Comparison of ENCODE assay signal across 19 cellular contexts in genomic region chr3:124838963-124839362, GRCh38. TPM values are rescaled to one million over a fixed set of nuclear protein-coding genes. Genes with fewer than 3 reads are reported as not detected.
DNase-seq lines count a peak whose midpoint lies in the region; ATAC-seq and TF ChIP-seq lines count a peak whose summit lies in the region.
"Had no signal": no experiment of that assay in that cellular context is flagged by ENCODE, and none has a peak within 500 bp of the region (broad histone marks: within the 10 kb centered on the region; RNA-seq: fewer than 3 reads in every experiment).

No MANE protein-coding gene starts in this region.

- H3K36me3 ChIP-seq in breast epithelium, result no peaks in the 10 kb centered on the region
- peaks cover 27% of the 10 kb centered on the region for H3K36me3 ChIP-seq in brain microvascular endothelial cell (replicated peaks)
- peaks cover 0 to 12% (median 6%) of the 10 kb centered on the region in 4 donors for H3K36me3 ChIP-seq in liver (ENCODE audit: control insufficient read depth in 4 of 4, insufficient read depth in 3 of 4, low read depth in 1 of 4, low read length in 3 of 4)
- H3K36me3 ChIP-seq in tibial artery, result peaks cover 13 to 33% (median 21%) of the 10 kb centered on the region in 3 donors
- H3K36me3 ChIP-seq: BLaER1, uterus had no signal

- in situ Hi-C loops in brain microvascular endothelial cell (cut with HindIII; ENCODE audit: low pct_ligation_motif_present, low sequenced_read_pairs), result no loop called here

- 41% methylated on average over 3 of the region's 3 CpGs for WGBS in liver

- no peak overlapping the region for H3K27ac Mint-ChIP-seq in MCF 10A (ENCODE audit: low read depth, unreplicated experiment)
- H3K27ac Mint-ChIP-seq: T-helper 1 cell treated with Interleukin-12 subunit alpha and Interleukin-12 subunit beta and Interleukin-4 antibody, amounts not matched to agents 30 μg/mL and 1 μg/mL, for 36 hours had no signal

- peak overlapping the region in 1 of 2 donors; percentile 45 for H3K9ac ChIP-seq in liver (ENCODE audit: low read depth in 1 of 2, low read length in 2 of 2)
- H3K9ac ChIP-seq: BLaER1 had no signal

- peaks cover 21% of the 10 kb centered on the region for H3K36me3 Mint-ChIP-seq in MCF 10A (ENCODE audit: insufficient read depth, unreplicated experiment)

- H3K27me3 Mint-ChIP-seq in MCF 10A (ENCODE audit: insufficient read depth, unreplicated experiment), result no peaks in the 10 kb centered on the region

- ATAC-seq in HG03095 (IDR thresholded peaks at IDR 0.05; ENCODE audit: unreplicated experiment) (no peak), HG03520 (IDR thresholded peaks at IDR 0.05; ENCODE audit: unreplicated experiment) (no peak)

- intact Hi-C loops in breast epithelium (cut with DNase I; ENCODE audit: low total_unique reads) (no loop called here), MCF 10A (cut with micrococcal nuclease) (loop anchor here (5.0 kb wide), 1 partner anchor 38 kb away; no protein-coding TSS in a partner anchor), tibial artery (cut with DNase I; ENCODE audit: low total_unique reads) (loop anchor here (10.0 kb wide), 1 partner anchor 46 kb away; the partner anchor contains the start of gene ITGB5)

- BruUV-seq in MCF 10A (replicated peaks; lab: Mats Ljungman, UMichigan), result no TSS peak

- no peak for TF ChIP-seq CTCF in breast epithelium (IDR thresholded peaks at IDR 0.05)
- no peak for TF ChIP-seq CTCF in MCF 10A (IDR thresholded peaks at IDR 0.05; ENCODE audit: unreplicated experiment)
- no peak for TF ChIP-seq CTCF in brain microvascular endothelial cell (IDR thresholded peaks at IDR 0.05; ENCODE audit: low read depth, low read length, missing control alignments)
- no peak for TF ChIP-seq CTCF in liver (IDR thresholded peaks at IDR 0.05; ENCODE audit: low read depth, low read length, missing input control)
- TF ChIP-seq CTCF in tibial artery (IDR thresholded peaks at IDR 0.05), result no peak

- POLR2A ChIA-PET in MCF 10A (lab: Yijun Ruan, JAX), result no interaction called here

- no peaks in the 10 kb centered on the region for H3K9me3 Mint-ChIP-seq in MCF 10A (ENCODE audit: unreplicated experiment)
- H3K9me3 Mint-ChIP-seq: T-helper 1 cell treated with Interleukin-12 subunit alpha and Interleukin-12 subunit beta and Interleukin-4 antibody, amounts not matched to agents 30 μg/mL and 1 μg/mL, for 36 hours had no signal

- H3K4me1 ChIP-seq in breast epithelium (peaks cover 11 to 25% of the 10 kb centered on the region in 2 donors), liver (ENCODE audit: control insufficient read depth in 4 of 4, insufficient read depth in 4 of 4, low read length in 3 of 4) (peaks cover 7 to 55% (median 35%) of the 10 kb centered on the region in 4 donors), tibial artery (peaks cover 0 to 92% (median 61%) of the 10 kb centered on the region in 4 donors)

- H3K4me3 Mint-ChIP-seq in MCF 10A (ENCODE audit: unreplicated experiment), result no peak overlapping the region
- H3K4me3 Mint-ChIP-seq: T-helper 1 cell treated with Interleukin-12 subunit alpha and Interleukin-12 subunit beta and Interleukin-4 antibody, amounts not matched to agents 30 μg/mL and 1 μg/mL, for 36 hours had no signal

- no peak overlapping the region for H3K4me3 ChIP-seq in breast epithelium
- no peak overlapping the region for H3K4me3 ChIP-seq in brain microvascular endothelial cell (ENCODE audit: low read depth, low read length)
- no peak overlapping the region for H3K4me3 ChIP-seq in liver (ENCODE audit: low read depth in 1 of 3, low read length in 3 of 3)
- no peak overlapping the region for H3K4me3 ChIP-seq in tibial artery
- H3K4me3 ChIP-seq: BLaER1, SJCRH30, uterus had no signal

- H3K27me3 ChIP-seq in breast epithelium (no peaks in the 10 kb centered on the region), brain microvascular endothelial cell (replicated peaks) (no peaks in the 10 kb centered on the region), liver (ENCODE audit: control insufficient read depth in 4 of 4, insufficient read depth in 4 of 4, low read length in 3 of 4) (no peaks in the 10 kb centered on the region), tibial artery (no peaks in the 10 kb centered on the region)
- H3K27me3 ChIP-seq: SJCRH30, uterus had no signal

- H3K9me3 ChIP-seq in breast epithelium (no peaks in the 10 kb centered on the region), liver (ENCODE audit: control insufficient read depth in 4 of 4, low read length in 3 of 4) (no peaks in the 10 kb centered on the region), tibial artery (no peaks in the 10 kb centered on the region)
- H3K9me3 ChIP-seq: BLaER1, SJCRH30, uterus had no signal

- no peak for DNase-seq in breast epithelium (ENCODE audit: low spot score in 2 of 2)
- DNase-seq in MCF 10A (ENCODE audit: unreplicated experiment), result no peak
- DNase-seq in brain microvascular endothelial cell, result no peak
- DNase-seq in tibial artery, result no peak
- no peak for DNase-seq in NCI-H1092 treated with DMSO at 0.1 percent for 48 hours (lab: John Stamatoyannopoulos, UW)
- DNase-seq: activated CD4-positive, alpha-beta T cell treated with anti-CD3 and anti-CD28 coated beads, Interleukin-2, amount 50 U/mL, for 48 hours; activated effector memory CD4-positive, alpha-beta T cell treated with anti-CD3 and anti-CD28 coated beads, Interleukin-2, amount 50 U/mL, for 16 hours; central memory CD4-positive, alpha-beta T cell; effector CD4-positive, alpha-beta T cell; NCI-H1436; NCI-H748 treated with DMSO at 0.1 percent for 48 hours; SJCRH30; stimulated activated CD4-positive, alpha-beta T cell treated with anti-CD3 and anti-CD28 coated beads, Interleukin-12 subunit alpha, Interleukin-12 subunit beta, amount 100 ng/mL, for 4 hours; uterus had no signal

- CTCF ChIA-PET in MCF 10A (lab: Yijun Ruan, JAX), result no interaction called here

- TF ChIP-seq POLR2A in breast epithelium (IDR thresholded peaks at IDR 0.05), result no peak

- H3K4me1 Mint-ChIP-seq in MCF 10A (ENCODE audit: insufficient read depth, unreplicated experiment), result peaks cover 37% of the 10 kb centered on the region

- peak; percentile 57 to 60 for TF ChIP-seq RAD21 in liver (IDR thresholded peaks at IDR 0.05)

- H3K27ac ChIP-seq in breast epithelium, result peak overlapping the region; percentile 36 to 64
- H3K27ac ChIP-seq in brain microvascular endothelial cell, result peak overlapping the region; percentile 89
- peak overlapping the region; percentile 87 to 92 for H3K27ac ChIP-seq in liver (ENCODE audit: low read depth in 1 of 2, low read length in 2 of 2)
- H3K27ac ChIP-seq in tibial artery, result peak overlapping the region; percentile 78 to 85
- H3K27ac ChIP-seq: BLaER1 had no signal

TF ChIP-seq in liver, 16 proteins besides CTCF, POLR2A, EP300 and RAD21 (continues in another document):
- peak; percentile 64 for TF ChIP-seq FOXA2 (IDR thresholded peaks at IDR 0.05)
- TF ChIP-seq SP1 (IDR thresholded peaks at IDR 0.05), result peak; percentile 93
- TF ChIP-seq JUND (IDR thresholded peaks at IDR 0.05), result peak; percentile 49 to 62
- TF ChIP-seq, protein P1, sequence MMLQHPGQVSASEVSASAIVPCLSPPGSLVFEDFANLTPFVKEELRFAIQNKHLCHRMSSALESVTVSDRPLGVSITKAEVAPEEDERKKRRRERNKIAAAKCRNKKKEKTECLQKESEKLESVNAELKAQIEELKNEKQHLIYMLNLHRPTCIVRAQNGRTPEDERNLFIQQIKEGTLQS (IDR thresholded peaks at IDR 0.05), result peak; percentile 42
- TF ChIP-seq EGR1 (IDR thresholded peaks at IDR 0.05; ENCODE audit: low read depth in 2 of 2), result peak in 1 of 2 donors; percentile 52
- TF ChIP-seq MAX (IDR thresholded peaks at IDR 0.05), result peak; percentile 81
- peak; percentile 80 to 88 for TF ChIP-seq HNF4A (conservative IDR thresholded peaks at IDR 0.05)
- TF ChIP-seq, protein P2, sequence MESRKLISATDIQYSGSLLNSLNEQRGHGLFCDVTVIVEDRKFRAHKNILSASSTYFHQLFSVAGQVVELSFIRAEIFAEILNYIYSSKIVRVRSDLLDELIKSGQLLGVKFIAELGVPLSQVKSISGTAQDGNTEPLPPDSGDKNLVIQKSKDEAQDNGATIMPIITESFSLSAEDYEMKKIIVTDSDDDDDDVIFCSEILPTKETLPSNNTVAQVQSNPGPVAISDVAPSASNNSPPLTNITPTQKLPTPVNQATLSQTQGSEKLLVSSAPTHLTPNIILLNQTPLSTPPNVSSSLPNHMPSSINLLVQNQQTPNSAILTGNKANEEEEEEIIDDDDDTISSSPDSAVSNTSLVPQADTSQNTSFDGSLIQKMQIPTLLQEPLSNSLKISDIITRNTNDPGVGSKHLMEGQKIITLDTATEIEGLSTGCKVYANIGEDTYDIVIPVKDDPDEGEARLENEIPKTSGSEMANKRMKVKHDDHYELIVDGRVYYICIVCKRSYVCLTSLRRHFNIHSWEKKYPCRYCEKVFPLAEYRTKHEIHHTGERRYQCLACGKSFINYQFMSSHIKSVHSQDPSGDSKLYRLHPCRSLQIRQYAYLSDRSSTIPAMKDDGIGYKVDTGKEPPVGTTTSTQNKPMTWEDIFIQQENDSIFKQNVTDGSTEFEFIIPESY (IDR thresholded peaks at IDR 0.05), result peak; percentile 45

RNA-seq across cellular contexts. Expression of gene ITGB5, which starts 48.2 kb away (rescaled TPM):
- total RNA-seq in breast epithelium (100 to 1,000 TPM in 2 of 3 donors, 10 to 100 TPM in 1; 80.1 to 286 (median 181) TPM), MCF 10A (2022) (100 and 101 TPM in 2 replicates), liver (10 to 100 TPM; 43.0 to 66.6 TPM)
- polyA plus RNA-seq in liver, result 10 to 100 TPM; 16.9 to 53.0 TPM
